8 cellular contexts compared by ENCODE assay signal in the genomic region with DNA sequence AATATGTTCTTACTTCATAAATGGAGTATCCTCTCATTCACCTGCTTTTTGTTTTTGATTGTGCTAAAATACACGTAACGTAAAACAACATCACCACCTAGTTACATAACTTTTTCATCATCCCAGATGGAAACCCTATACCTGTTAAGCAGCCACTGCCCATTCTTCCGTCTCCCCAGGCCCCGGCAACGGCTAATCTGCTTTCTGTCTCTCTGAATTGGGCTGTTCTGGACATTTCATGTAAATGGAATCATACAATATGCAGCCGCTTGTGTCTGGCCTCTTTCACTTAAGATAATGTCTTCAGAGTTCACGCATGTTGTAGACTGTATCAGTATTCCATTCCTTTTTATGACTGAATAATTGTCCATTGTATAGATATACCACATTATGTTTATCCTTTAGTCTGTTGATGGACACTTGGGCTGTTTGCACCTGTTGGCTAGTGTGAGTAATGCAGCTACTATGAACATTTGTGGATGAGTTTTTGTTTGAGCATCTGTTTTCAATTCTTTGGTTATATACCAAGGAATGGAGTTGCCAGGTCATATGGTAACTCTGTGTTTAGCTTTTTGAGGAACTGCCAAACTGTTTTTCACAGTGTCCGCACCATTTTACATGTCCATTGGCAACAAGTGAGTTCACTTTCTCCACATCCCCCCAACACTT. TPM values are rescaled to one million over a fixed set of nuclear protein-coding genes. Genes with fewer than 3 reads are reported as not detected.
DNase-seq lines count a peak whose midpoint lies in the region; TF ChIP-seq lines count a peak whose summit lies in the region.

No MANE protein-coding gene starts in this region.

- TF ChIP-seq CTCF in GM06990 (IDR thresholded peaks at IDR 0.05; ENCODE audit: insufficient read depth, low read length, poor library complexity, severe bottlenecking) (peak; percentile 51), astrocyte of the spinal cord (IDR thresholded peaks at IDR 0.05; ENCODE audit: low read depth, low read length) (peak; percentile 22)

- peaks cover 2% of the 10 kb centered on the region; the same call in 1 of the 2 replicates for H3K36me3 ChIP-seq in GM06990 (ENCODE audit: control insufficient read depth, insufficient read depth, low read length)

- in situ Hi-C loops in astrocyte of the spinal cord (cut with HindIII; ENCODE audit: low sequenced_read_pairs) = no loop called here

- no peak for DNase-seq in GM06990 (ENCODE audit: extremely low read depth, insufficient read length)
- DNase-seq in LoVo (ENCODE audit: low spot score) = peak; percentile 53
- peak; percentile 74 for DNase-seq in astrocyte of the spinal cord (ENCODE audit: low read depth, low spot score)
- DNase-seq in lung microvascular endothelial cell (ENCODE audit: low read depth in 2 of 2) = peak; percentile 47 to 56
- DNase-seq in COR-L47 (lab: John Stamatoyannopoulos, UW) = no peak
- DNase-seq in NCI-H2029 treated with DMSO at 0.1 percent for 48 hours (lab: John Stamatoyannopoulos, UW) = no peak
- no peak for DNase-seq in stimulated activated CD4-positive, alpha-beta T cell treated with anti-CD3 and anti-CD28 coated beads, Interleukin-4, amount 100 ng/mL, for 24 hours
- DNase-seq in NCI-H345 (lab: John Stamatoyannopoulos, UW) = no peak

- H3K27me3 ChIP-seq in GM06990 (replicated peaks; ENCODE audit: control insufficient read depth, insufficient read depth, low read length) = no peaks in the 10 kb centered on the region

- H3K4me3 ChIP-seq in GM06990 (replicated peaks; ENCODE audit: low read depth, low read length) (peak overlapping the region; percentile 79), astrocyte of the spinal cord (ENCODE audit: low read depth, low read length) (no peak overlapping the region)

RNA-seq across cellular contexts. Expression of a gene that starts 14.1 kb away (rescaled TPM):
- total RNA-seq in lung microvascular endothelial cell = 73.0 and 94.8 TPM in 2 replicates

RNA-seq across cellular contexts. Expression of a gene that starts 58.2 kb away (rescaled TPM):
- total RNA-seq in lung microvascular endothelial cell = 34.2 and 38.3 TPM in 2 replicates

Comparison
In these comparisons a context has a peak if more than half of its experiments do, and no peak if none do; other contexts are left out.
1. DNase-seq: peak in LoVo (single experiment), astrocyte of the spinal cord (single experiment) and lung microvascular endothelial cell (2 of 2); none in GM06990 (single experiment), COR-L47 (single experiment), NCI-H2029 treated with DMSO at 0.1 percent for 48 hours (single experiment), stimulated activated CD4-positive, alpha-beta T cell treated with anti-CD3 and anti-CD28 coated beads, Interleukin-4, amount 100 ng/mL, for 24 hours (single experiment) and NCI-H345 (single experiment).